In genomic region chr15:28962851-28963710, GRCh38 we compare ENCODE assay signal across 20 cellular contexts.
DNase-seq lines count a peak whose midpoint lies in the region; ATAC-seq and TF ChIP-seq lines count a peak whose summit lies in the region.
"Had no signal": no experiment of that assay in that cellular context is flagged by ENCODE, and none has a peak within 500 bp of the region (broad histone marks: within the 10 kb centered on the region; RNA-seq: fewer than 3 reads in every experiment).

No MANE protein-coding gene starts in this region.

- H3K27ac ChIP-seq in CD4-positive, alpha-beta T cell (ENCODE audit: low read depth, low read length), result no peak overlapping the region
- H3K27ac ChIP-seq: breast epithelium, PC-9, SJSA1, upper lobe of right lung had no signal

- H3K9me3 ChIP-seq in CD4-positive, alpha-beta T cell (ENCODE audit: control insufficient read depth, low read length), result no peaks in the 10 kb centered on the region
- H3K9me3 ChIP-seq: breast epithelium, SJSA1, upper lobe of right lung had no signal

- POLR2A ChIA-PET in CD4-positive, alpha-beta T cell (lab: Charles Lee), result no interaction called here

- CTCF ChIA-PET in CD4-positive, alpha-beta T cell (lab: Charles Lee), result interaction anchor here (1.4 kb wide), 1 partner anchor 11 kb away, joined by 3 read pairs; no protein-coding TSS in a partner anchor

- H3K4me1 Mint-ChIP-seq in CD4-positive, alpha-beta T cell (ENCODE audit: low read depth), result peaks cover 65% of the 10 kb centered on the region
- H3K4me1 Mint-ChIP-seq in T-helper 1 cell treated with Interleukin-12 subunit alpha and Interleukin-12 subunit beta and Interleukin-4 antibody, amounts not matched to agents 30 μg/mL and 1 μg/mL, for 36 hours (ENCODE audit: low read depth), result peaks cover 6% of the 10 kb centered on the region

- no peak overlapping the region for H3K4me3 Mint-ChIP-seq in CD4-positive, alpha-beta T cell
- no peak overlapping the region for H3K4me3 Mint-ChIP-seq in T-helper 1 cell treated with Interleukin-12 subunit alpha and Interleukin-12 subunit beta and Interleukin-4 antibody, amounts not matched to agents 30 μg/mL and 1 μg/mL, for 36 hours

- no peaks in the 10 kb centered on the region for H3K9me3 Mint-ChIP-seq in CD4-positive, alpha-beta T cell
- H3K9me3 Mint-ChIP-seq in T-helper 1 cell treated with Interleukin-12 subunit alpha and Interleukin-12 subunit beta and Interleukin-4 antibody, amounts not matched to agents 30 μg/mL and 1 μg/mL, for 36 hours, result no peaks in the 10 kb centered on the region

- H3K36me3 Mint-ChIP-seq in CD4-positive, alpha-beta T cell (ENCODE audit: low read depth), result peaks cover 21% of the 10 kb centered on the region
- no peaks in the 10 kb centered on the region for H3K36me3 Mint-ChIP-seq in T-helper 1 cell treated with Interleukin-12 subunit alpha and Interleukin-12 subunit beta and Interleukin-4 antibody, amounts not matched to agents 30 μg/mL and 1 μg/mL, for 36 hours (ENCODE audit: low read depth)

- H3K36me3 ChIP-seq in kidney epithelial cell (ENCODE audit: control insufficient read depth, insufficient read depth, low read length), result no peaks in the 10 kb centered on the region
- H3K36me3 ChIP-seq: breast epithelium, SJSA1, upper lobe of right lung had no signal

- intact Hi-C loops in CD4-positive, alpha-beta T cell (cut with DNase I, micrococcal nuclease), result loop anchor here in 1 of 2 experiments (2.0 kb wide), 1 partner anchor 16 kb away; no protein-coding TSS in a partner anchor

- peak overlapping the region; percentile 75 for H3K27ac Mint-ChIP-seq in CD4-positive, alpha-beta T cell
- peak overlapping the region; percentile 36 for H3K27ac Mint-ChIP-seq in T-helper 1 cell treated with Interleukin-12 subunit alpha and Interleukin-12 subunit beta and Interleukin-4 antibody, amounts not matched to agents 30 μg/mL and 1 μg/mL, for 36 hours

- no peaks in the 10 kb centered on the region for H3K27me3 Mint-ChIP-seq in CD4-positive, alpha-beta T cell
- H3K27me3 Mint-ChIP-seq in T-helper 1 cell treated with Interleukin-12 subunit alpha and Interleukin-12 subunit beta and Interleukin-4 antibody, amounts not matched to agents 30 μg/mL and 1 μg/mL, for 36 hours (ENCODE audit: low read depth), result no peaks in the 10 kb centered on the region

- TF ChIP-seq CTCF in CD4-positive, alpha-beta T cell (IDR thresholded peaks at IDR 0.05), result no peak
- TF ChIP-seq CTCF in kidney epithelial cell (IDR thresholded peaks at IDR 0.05; ENCODE audit: insufficient read depth, low read length, poor library complexity, severe bottlenecking), result no peak

- ATAC-seq in CD4-positive, alpha-beta T cell (ENCODE audit: poor library complexity), result no peak
- ATAC-seq in GM18519 (IDR thresholded peaks at IDR 0.05; ENCODE audit: low FRiP score, unreplicated experiment) (peak; percentile 41), HG03159 (IDR thresholded peaks at IDR 0.05; ENCODE audit: unreplicated experiment) (no peak)
- ATAC-seq: esophagus mucosa, sciatic nerve, upper lobe of right lung had no signal

- no peak for DNase-seq in CD4-positive, alpha-beta T cell
- DNase-seq in kidney epithelial cell (ENCODE audit: low read depth) (peak; percentile 75), midbrain (lab: John Stamatoyannopoulos, UW) (no peak), NCI-H128 (lab: John Stamatoyannopoulos, UW; ENCODE audit: unreplicated experiment) (no peak)
- no peak for DNase-seq in central memory CD4-positive, alpha-beta T cell
- DNase-seq: activated CD4-positive, alpha-beta T cell treated with anti-CD3 and anti-CD28 coated beads for 4 hours; dermis blood vessel endothelial cell; NCI-H1417 treated with DMSO at 0.1 percent for 48 hours; NCI-H2171 treated with DMSO at 0.1 percent for 48 hours; NCI-H774; PC-9; stimulated activated CD4-positive, alpha-beta T cell treated with anti-CD3 and anti-CD28 coated beads, Interleukin-2, amount 100 ng/mL, for 24 hours; upper lobe of right lung had no signal

- H3K4me3 ChIP-seq in kidney epithelial cell (ENCODE audit: low read depth, low read length), result no peak overlapping the region
- H3K4me3 ChIP-seq: breast epithelium, PC-9, SJSA1, upper lobe of right lung had no signal

- H3K27me3 ChIP-seq in CD4-positive, alpha-beta T cell (ENCODE audit: control insufficient read depth, insufficient read depth, low read length), result no peaks in the 10 kb centered on the region
- H3K27me3 ChIP-seq in kidney epithelial cell (ENCODE audit: control insufficient read depth, insufficient read depth, low read length), result no peaks in the 10 kb centered on the region
- H3K27me3 ChIP-seq: breast epithelium, SJSA1, upper lobe of right lung had no signal
